Comparison of ENCODE assay signal across 13 cellular contexts in the genomic region with DNA sequence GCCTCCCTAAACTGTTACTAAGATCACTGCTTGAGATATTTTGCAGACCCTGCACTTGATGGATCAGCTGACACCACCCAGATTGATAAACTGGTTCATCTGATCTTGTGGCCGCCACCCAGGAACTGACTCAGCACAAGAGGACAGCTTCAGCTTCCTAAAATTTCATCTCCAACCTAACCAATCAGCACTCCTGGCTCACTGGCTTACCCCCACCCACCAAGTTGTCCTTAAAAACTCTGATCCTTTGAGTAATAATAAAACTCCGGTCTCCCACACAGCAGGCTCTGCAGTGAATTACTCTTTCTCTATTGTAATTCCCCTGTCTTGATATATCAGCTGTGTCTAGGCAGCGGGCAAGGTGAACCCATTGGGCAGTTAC.
A peak's percentile ranks its signal among the peaks of the same experiment; 100 is the strongest.
DNase-seq lines count a peak whose midpoint lies in the region; ATAC-seq and TF ChIP-seq lines count a peak whose summit lies in the region.
"Had no signal": no experiment of that assay in that cellular context is flagged by ENCODE, and none has a peak within 500 bp of the region (broad histone marks: within the 10 kb centered on the region; RNA-seq: fewer than 3 reads in every experiment).

No MANE protein-coding gene starts in this region.

- peak overlapping the region; percentile 75 for H3K4me3 ChIP-seq in CD4-positive, CD25-positive, alpha-beta regulatory T cell (ENCODE audit: low read depth, low read length)
- H3K4me3 ChIP-seq: esophagus squamous epithelium, tibial nerve had no signal

- no peaks in the 10 kb centered on the region for H3K27me3 ChIP-seq in CD4-positive, CD25-positive, alpha-beta regulatory T cell (ENCODE audit: control insufficient read depth, insufficient read depth, low read length)
- H3K27me3 ChIP-seq in foreskin keratinocyte = no peaks in the 10 kb centered on the region
- H3K27me3 ChIP-seq: tibial nerve had no signal

- no peak for DNase-seq in activated CD4-positive, alpha-beta T cell treated with anti-CD3 and anti-CD28 coated beads, Interleukin-2, amount 10 ng/mL, durations not matched to agents 7 days and 5 days
- no peak for DNase-seq in activated CD4-positive, alpha-beta T cell treated with anti-CD3 and anti-CD28 coated beads, Interleukin-2, amount 50 U/mL, for 1 hour
- DNase-seq in CD4-positive, CD25-positive, alpha-beta regulatory T cell = peak in 1 of 3 donors; percentile 71
- peak; percentile 39 for DNase-seq in T-helper 2 cell treated with Interferon-gamma antibody and Interleukin-4, amounts not matched to agents 5 μg/mL and 100 μg/mL, for 36 hours (ENCODE audit: low spot score)
- peak in 1 of 2 donors; percentile 10 for DNase-seq in foreskin keratinocyte
- DNase-seq in NCI-H2029 treated with DMSO at 0.1 percent for 48 hours (lab: John Stamatoyannopoulos, UW) = no peak
- DNase-seq: activated gamma-delta T cell; esophagus squamous epithelium; NK-92 treated with Interleukin-12 subunit alpha and Interleukin-12 subunit beta, amount 100 ng/mL, for 24 hours had no signal

- CTCF ChIA-PET in activated CD4-positive, alpha-beta T cell treated with anti-CD3 and anti-CD28 coated beads, Interleukin-2, amount 10 ng/mL, durations not matched to agents 7 days and 5 days (lab: Charles Lee) = interaction anchor here (1.4 to 1.9 kb wide), 2 partner anchors 21 to 26 kb away, joined by 3 to 5 read pairs; no protein-coding TSS in a partner anchor

- H3K27me3 Mint-ChIP-seq in activated CD4-positive, alpha-beta T cell treated with anti-CD3 and anti-CD28 coated beads, Interleukin-2, amount 10 ng/mL, durations not matched to agents 7 days and 5 days = no peaks in the 10 kb centered on the region
- no peaks in the 10 kb centered on the region for H3K27me3 Mint-ChIP-seq in CD4-positive, CD25-positive, alpha-beta regulatory T cell
- H3K27me3 Mint-ChIP-seq in T-helper 2 cell treated with Interferon-gamma antibody and Interleukin-4, amounts not matched to agents 5 μg/mL and 100 μg/mL, for 36 hours (ENCODE audit: low read depth) = no peaks in the 10 kb centered on the region

- H3K4me1 Mint-ChIP-seq in activated CD4-positive, alpha-beta T cell treated with anti-CD3 and anti-CD28 coated beads, Interleukin-2, amount 10 ng/mL, durations not matched to agents 7 days and 5 days = peaks cover 38% of the 10 kb centered on the region
- peaks cover 29 to 54% (median 39%) of the 10 kb centered on the region in 4 donors for H3K4me1 Mint-ChIP-seq in CD4-positive, CD25-positive, alpha-beta regulatory T cell
- H3K4me1 Mint-ChIP-seq in T-helper 2 cell treated with Interferon-gamma antibody and Interleukin-4, amounts not matched to agents 5 μg/mL and 100 μg/mL, for 36 hours (ENCODE audit: low read depth) = peaks cover 39% of the 10 kb centered on the region

- H3K36me3 ChIP-seq in CD4-positive, CD25-positive, alpha-beta regulatory T cell (ENCODE audit: control insufficient read depth, insufficient read depth, low read length) = no peaks in the 10 kb centered on the region
- H3K36me3 ChIP-seq: esophagus squamous epithelium, tibial nerve had no signal

- no peaks in the 10 kb centered on the region for H3K9me3 Mint-ChIP-seq in activated CD4-positive, alpha-beta T cell treated with anti-CD3 and anti-CD28 coated beads, Interleukin-2, amount 10 ng/mL, durations not matched to agents 7 days and 5 days
- H3K9me3 Mint-ChIP-seq in CD4-positive, CD25-positive, alpha-beta regulatory T cell = no peaks in the 10 kb centered on the region
- no peaks in the 10 kb centered on the region for H3K9me3 Mint-ChIP-seq in T-helper 2 cell treated with Interferon-gamma antibody and Interleukin-4, amounts not matched to agents 5 μg/mL and 100 μg/mL, for 36 hours

- peak overlapping the region; percentile 24 for H3K4me3 Mint-ChIP-seq in activated CD4-positive, alpha-beta T cell treated with anti-CD3 and anti-CD28 coated beads, Interleukin-2, amount 10 ng/mL, durations not matched to agents 7 days and 5 days
- H3K4me3 Mint-ChIP-seq in CD4-positive, CD25-positive, alpha-beta regulatory T cell = peak overlapping the region; percentile 73 to 88 (median 82)
- peak overlapping the region; percentile 55 for H3K4me3 Mint-ChIP-seq in T-helper 2 cell treated with Interferon-gamma antibody and Interleukin-4, amounts not matched to agents 5 μg/mL and 100 μg/mL, for 36 hours

- TF ChIP-seq CTCF in foreskin keratinocyte (conservative IDR thresholded peaks at IDR 0.05) = no peak

- H3K4me1 ChIP-seq in CD4-positive, CD25-positive, alpha-beta regulatory T cell (ENCODE audit: control insufficient read depth, insufficient read depth, low read length, poor library complexity, severe bottlenecking) = peaks cover 29% of the 10 kb centered on the region
- H3K4me1 ChIP-seq in foreskin keratinocyte = peaks cover 13% of the 10 kb centered on the region
- H3K4me1 ChIP-seq: tibial nerve had no signal

- H3K9me3 ChIP-seq in CD4-positive, CD25-positive, alpha-beta regulatory T cell (ENCODE audit: control insufficient read depth in 2 of 2, low read length in 2 of 2) = no peaks in the 10 kb centered on the region
- H3K9me3 ChIP-seq: esophagus squamous epithelium, tibial nerve had no signal

- H3K36me3 Mint-ChIP-seq in activated CD4-positive, alpha-beta T cell treated with anti-CD3 and anti-CD28 coated beads, Interleukin-2, amount 10 ng/mL, durations not matched to agents 7 days and 5 days (ENCODE audit: low read depth) = no peaks in the 10 kb centered on the region
- no peaks in the 10 kb centered on the region for H3K36me3 Mint-ChIP-seq in CD4-positive, CD25-positive, alpha-beta regulatory T cell
- H3K36me3 Mint-ChIP-seq in T-helper 2 cell treated with Interferon-gamma antibody and Interleukin-4, amounts not matched to agents 5 μg/mL and 100 μg/mL, for 36 hours (ENCODE audit: low read depth) = no peaks in the 10 kb centered on the region

- H3K27ac Mint-ChIP-seq in activated CD4-positive, alpha-beta T cell treated with anti-CD3 and anti-CD28 coated beads, Interleukin-2, amount 10 ng/mL, durations not matched to agents 7 days and 5 days = peak overlapping the region; percentile 26
- H3K27ac Mint-ChIP-seq in CD4-positive, CD25-positive, alpha-beta regulatory T cell = peak overlapping the region; percentile 79 to 85 (median 83)
- peak overlapping the region; percentile 74 for H3K27ac Mint-ChIP-seq in T-helper 2 cell treated with Interferon-gamma antibody and Interleukin-4, amounts not matched to agents 5 μg/mL and 100 μg/mL, for 36 hours

- POLR2A ChIA-PET in activated CD4-positive, alpha-beta T cell treated with anti-CD3 and anti-CD28 coated beads, Interleukin-2, amount 10 ng/mL, durations not matched to agents 7 days and 5 days (lab: Charles Lee) = no interaction called here

- ATAC-seq in CD4-positive, CD25-positive, alpha-beta regulatory T cell (ENCODE audit: low read depth in 2 of 2) = peak in 1 of 2 donors; percentile 11
- ATAC-seq in foreskin keratinocyte (peak; percentile 18), HG02870 (IDR thresholded peaks at IDR 0.05; ENCODE audit: unreplicated experiment) (no peak), GM21723 (IDR thresholded peaks at IDR 0.05; ENCODE audit: unreplicated experiment) (no peak)

- peak overlapping the region; percentile 48 for H3K27ac ChIP-seq in CD4-positive, CD25-positive, alpha-beta regulatory T cell (ENCODE audit: insufficient read depth, low read length, poor library complexity, severe bottlenecking)
- no peak overlapping the region for H3K27ac ChIP-seq in foreskin keratinocyte
- H3K27ac ChIP-seq: esophagus squamous epithelium, RWPE1, tibial nerve had no signal

Comparison
In these comparisons a context has a peak if more than half of its experiments do, and no peak if none do; other contexts are left out.
1. H3K27ac Mint-ChIP-seq: peak in every context shown above with its lines; median percentile 83 in CD4-positive, CD25-positive, alpha-beta regulatory T cell; 74 in T-helper 2 cell treated with Interferon-gamma antibody and Interleukin-4, amounts not matched to agents 5 μg/mL and 100 μg/mL, for 36 hours; 26 in activated CD4-positive, alpha-beta T cell treated with anti-CD3 and anti-CD28 coated beads, Interleukin-2, amount 10 ng/mL, durations not matched to agents 7 days and 5 days.
2. H3K4me3 Mint-ChIP-seq: peak in every context shown above with its lines; median percentile 82 in CD4-positive, CD25-positive, alpha-beta regulatory T cell; 55 in T-helper 2 cell treated with Interferon-gamma antibody and Interleukin-4, amounts not matched to agents 5 μg/mL and 100 μg/mL, for 36 hours; 24 in activated CD4-positive, alpha-beta T cell treated with anti-CD3 and anti-CD28 coated beads, Interleukin-2, amount 10 ng/mL, durations not matched to agents 7 days and 5 days.